In genomic region chr3:68953781-68954444, GRCh38 we compare ENCODE assay signal across 23 cellular contexts.
DNase-seq lines count a peak whose midpoint lies in the region; ATAC-seq and FAIRE-seq lines count a peak whose summit lies in the region.
"Had no signal": no experiment of that assay in that cellular context is flagged by ENCODE, and none has a peak within 500 bp of the region (broad histone marks: within the 10 kb centered on the region; RNA-seq: fewer than 3 reads in every experiment).

No MANE protein-coding gene starts in this region.

- H3K27ac ChIP-seq in SK-N-MC, result no peak overlapping the region
- H3K27ac ChIP-seq: brain microvascular endothelial cell, tibial nerve had no signal

- ATAC-seq in GM19351 (IDR thresholded peaks at IDR 0.05; ENCODE audit: unreplicated experiment) (peak; percentile 95), HG03025 (IDR thresholded peaks at IDR 0.05; ENCODE audit: low FRiP score, unreplicated experiment) (peak; percentile 75), HG02610 (IDR thresholded peaks at IDR 0.05; ENCODE audit: unreplicated experiment) (no peak)
- ATAC-seq: left colon; natural killer cell treated with Interleukin-12 subunit alpha and Interleukin-12 subunit beta and Interleukin-15 and Interleukin-18, amount 100 ng/mL, for 72 hours had no signal

- no peak for FAIRE-seq in RCC 7860 (lab: Jason Lieb, UNC)
- FAIRE-seq: colon, endometrium, GM12892 had no signal

- H3K4me1 ChIP-seq in neuron (ENCODE audit: insufficient read depth, low read length), result peaks cover 5% of the 10 kb centered on the region
- H3K4me1 ChIP-seq: tibial nerve had no signal

- H3K36me3 ChIP-seq in SK-N-MC (ENCODE audit: insufficient read depth, low read length) (no peaks in the 10 kb centered on the region), neuron (ENCODE audit: insufficient read depth, low read length) (no peaks in the 10 kb centered on the region)
- H3K36me3 ChIP-seq: brain microvascular endothelial cell, tibial nerve had no signal

- H3K9me3 ChIP-seq in SK-N-MC (ENCODE audit: low read depth, low read length) (no peaks in the 10 kb centered on the region), neuron (ENCODE audit: low read length) (no peaks in the 10 kb centered on the region)
- H3K9me3 ChIP-seq: tibial nerve had no signal

- H3K4me3 ChIP-seq in SK-N-MC (no peak overlapping the region), neuron (ENCODE audit: low read length) (no peak overlapping the region)
- H3K4me3 ChIP-seq: tibial nerve had no signal

- H3K9ac ChIP-seq in SK-N-MC (ENCODE audit: insufficient read length), result no peak overlapping the region

- DNase-seq in SK-N-MC (ENCODE audit: low read depth, low spot score) (peak; percentile 26), RCC 7860 (ENCODE audit: low spot score) (no peak), NCI-H446 (lab: John Stamatoyannopoulos, UW) (no peak)
- DNase-seq: activated CD4-positive, alpha-beta T cell treated with anti-CD3 and anti-CD28 coated beads, Interleukin-2, amount 50 U/mL, for 1 hour; brain microvascular endothelial cell; CD8-positive, alpha-beta memory T cell; H7; head of caudate nucleus; left colon; NCI-H1092 treated with DMSO at 0.1 percent for 48 hours; NCI-H2081; NCI-H510A treated with DMSO at 0.1 percent for 48 hours; SHP77; stimulated activated CD4-positive, alpha-beta T cell treated with anti-CD3 and anti-CD28 coated beads, Interleukin-4, amount 100 ng/mL, for 1 hour had no signal

- H2AFZ ChIP-seq in neuron (ENCODE audit: low read depth, low read length), result peak overlapping the region; percentile 70

- H3K27me3 ChIP-seq in neuron (ENCODE audit: insufficient read depth, low read length), result no peaks in the 10 kb centered on the region
- H3K27me3 ChIP-seq: brain microvascular endothelial cell, tibial nerve had no signal
